13 cellular contexts compared by ENCODE assay signal in the genomic region with DNA sequence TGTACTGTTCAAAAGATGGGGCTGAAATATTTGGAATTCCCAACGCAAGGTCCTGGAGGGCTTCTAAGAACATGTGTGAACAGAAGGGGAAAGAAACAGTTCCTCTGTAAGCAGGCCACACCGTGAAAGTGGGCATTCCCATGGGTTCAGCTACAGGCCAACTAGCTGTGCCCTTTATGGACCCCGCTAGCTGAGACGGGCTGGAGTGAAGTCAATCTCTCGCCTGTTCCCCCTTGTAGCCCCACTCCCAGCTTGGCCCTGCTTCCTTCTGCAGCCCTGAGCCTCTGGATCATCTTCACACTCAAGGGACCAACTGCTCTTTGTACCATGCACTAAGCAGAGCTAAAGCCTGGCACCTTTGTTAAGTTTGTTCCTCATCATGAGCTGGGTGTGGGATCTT. TPM values are rescaled to one million over a fixed set of nuclear protein-coding genes. Genes with fewer than 3 reads are reported as not detected.
A peak's percentile ranks its signal among the peaks of the same experiment; 100 is the strongest.
DNase-seq lines count a peak whose midpoint lies in the region; ATAC-seq and TF ChIP-seq lines count a peak whose summit lies in the region.
"Had no signal": no experiment of that assay in that cellular context is flagged by ENCODE, and none has a peak within 500 bp of the region (broad histone marks: within the 10 kb centered on the region; RNA-seq: fewer than 3 reads in every experiment).

No MANE protein-coding gene starts in this region.

- H3K4me1 ChIP-seq in DND-41 (ENCODE audit: insufficient read depth, low read length) (no peaks in the 10 kb centered on the region), endodermal cell (ENCODE audit: control insufficient read depth, insufficient read depth, low read length) (no peaks in the 10 kb centered on the region), testis (no peaks in the 10 kb centered on the region)
- H3K4me1 ChIP-seq: Peyer's patch had no signal

- no peak overlapping the region for H3K4me2 ChIP-seq in DND-41 (ENCODE audit: insufficient read depth, low read length)
- H3K4me2 ChIP-seq: BLaER1 had no signal

- no peak for TF ChIP-seq POLR2A in testis (IDR thresholded peaks at IDR 0.05)

- peaks cover 13% of the 10 kb centered on the region for H3K4me1 Mint-ChIP-seq in endodermal cell
- H3K4me1 Mint-ChIP-seq: CD8-positive, alpha-beta memory T cell had no signal

- no peak for ATAC-seq in DND-41 (ENCODE audit: insufficient read depth, low read depth)

- DNase-seq in activated CD8-positive, alpha-beta memory T cell treated with anti-CD3 and anti-CD28 coated beads, Interleukin-2, amount 50 U/mL, for 48 hours = peak; percentile 30
- DNase-seq in activated CD8-positive, alpha-beta memory T cell treated with anti-CD3 and anti-CD28 coated beads for 24 hours = no peak
- no peak for DNase-seq in DND-41
- DNase-seq in endodermal cell = peak; percentile 10
- DNase-seq in testis = peak; percentile 7
- no peak for DNase-seq in NCI-H2171 (lab: John Stamatoyannopoulos, UW)
- DNase-seq in NCI-H2227 treated with DMSO at 0.1 percent for 48 hours (lab: John Stamatoyannopoulos, UW) = no peak
- DNase-seq: CD8-positive, alpha-beta memory T cell; DMS53; NCI-H1105; NCI-H2081; Peyer's patch had no signal

- no peaks in the 10 kb centered on the region for H3K27me3 ChIP-seq in DND-41 (ENCODE audit: insufficient read depth, low read length, poor library complexity)
- no peaks in the 10 kb centered on the region for H3K27me3 ChIP-seq in endodermal cell (ENCODE audit: control insufficient read depth, insufficient read depth, low read length, poor library complexity, severe bottlenecking)
- no peaks in the 10 kb centered on the region for H3K27me3 ChIP-seq in testis
- H3K27me3 ChIP-seq: BLaER1, Peyer's patch had no signal

- H3K27me3 Mint-ChIP-seq in endodermal cell (ENCODE audit: insufficient read depth) = no peaks in the 10 kb centered on the region

- H2AFZ ChIP-seq in DND-41 (ENCODE audit: low read depth, low read length) = no peak overlapping the region

- TF ChIP-seq CTCF in DND-41 (IDR thresholded peaks at IDR 0.05; ENCODE audit: borderline replicate concordance, extremely low read depth, low read length, poor library complexity, severe bottlenecking) (no peak), endodermal cell (conservative IDR thresholded peaks at IDR 0.05) (no peak), testis (IDR thresholded peaks at IDR 0.05) (no peak)

- peaks cover 70% of the 10 kb centered on the region for H3K36me3 Mint-ChIP-seq in endodermal cell (ENCODE audit: low read depth)

- H3K27ac Mint-ChIP-seq in endodermal cell = no peak overlapping the region

- H3K36me3 ChIP-seq in DND-41 (ENCODE audit: insufficient read depth, low read length) (peaks cover 94% of the 10 kb centered on the region), endodermal cell (ENCODE audit: control insufficient read depth, insufficient read depth, low read length) (peaks cover 90% of the 10 kb centered on the region), testis (ENCODE audit: low read depth, missing control alignments) (no peaks in the 10 kb centered on the region)

- WGBS in endodermal cell (ENCODE audit: insufficient coverage in 1 of 2, insufficient read length in 1 of 2), 2 experiments = 94 to 98% methylated on average over 5 of the region's 5 CpGs
- WGBS in testis, 2 donors = 85 to 92% methylated on average over 5 of the region's 5 CpGs

- H3K4me3 ChIP-seq in DND-41 (ENCODE audit: low read depth in 1 of 2, low read length in 2 of 2) (no peak overlapping the region), endodermal cell (ENCODE audit: low read length) (no peak overlapping the region), testis (no peak overlapping the region)
- H3K4me3 ChIP-seq: BLaER1, Peyer's patch had no signal

- H4K20me1 ChIP-seq in DND-41 (ENCODE audit: insufficient read depth, low read length) = no peaks in the 10 kb centered on the region

- H3K79me2 ChIP-seq in DND-41 (ENCODE audit: insufficient read depth, low read length) = no peaks in the 10 kb centered on the region

- H3K9ac ChIP-seq in DND-41 (ENCODE audit: low read depth, low read length) (no peak overlapping the region), endodermal cell (ENCODE audit: extremely low read depth, low read length, poor library complexity, severe bottlenecking) (no peak overlapping the region)
- H3K9ac ChIP-seq: BLaER1 had no signal

- no peaks in the 10 kb centered on the region for H3K9me3 Mint-ChIP-seq in endodermal cell
- H3K9me3 Mint-ChIP-seq: CD8-positive, alpha-beta memory T cell had no signal

- intact Hi-C loops in testis (cut with DNase I; ENCODE audit: low total_unique reads) = no loop called here

- H3K27ac ChIP-seq in DND-41 (ENCODE audit: low read length) = 0 out of 2 replicates have a peak overlapping the region, but pooled peaks have one; percentile 27
- no peak overlapping the region for H3K27ac ChIP-seq in endodermal cell (ENCODE audit: low read depth, low read length)
- no peak overlapping the region for H3K27ac ChIP-seq in testis
- H3K27ac ChIP-seq: BLaER1, Peyer's patch had no signal

- no peak overlapping the region for H3K4me3 Mint-ChIP-seq in endodermal cell
- H3K4me3 Mint-ChIP-seq: CD8-positive, alpha-beta memory T cell had no signal

- H3K9me3 ChIP-seq in DND-41 (ENCODE audit: insufficient read depth, low read length, severe bottlenecking) = no peaks in the 10 kb centered on the region
- no peaks in the 10 kb centered on the region for H3K9me3 ChIP-seq in endodermal cell (ENCODE audit: control insufficient read depth, low read length)
- H3K9me3 ChIP-seq in testis = no peaks in the 10 kb centered on the region
- H3K9me3 ChIP-seq: BLaER1, Peyer's patch had no signal

RNA-seq across cellular contexts. Expression of gene POLR1A, which starts 55.4 kb away (rescaled TPM):
- total RNA-seq in endodermal cell = 10 to 100 TPM; 37.9 to 45.5 TPM
- 20.6 TPM for polyA plus RNA-seq in endodermal cell (2013, experiment 1 of 2)
- 19.8 TPM for polyA plus RNA-seq in endodermal cell (2013, experiment 2 of 2)
- total RNA-seq in testis = 10 to 100 TPM; 28.1 to 28.7 TPM
- 20.0 TPM for polyA plus RNA-seq in testis (ENCODE audit: insufficient read depth, low read depth, low replicate concordance)

RNA-seq across cellular contexts. Expression of gene PTCD3, which starts 55.7 kb away (rescaled TPM):
- 100 to 1,000 TPM; 184 to 191 TPM for total RNA-seq in endodermal cell
- polyA plus RNA-seq in endodermal cell (2013, experiment 1 of 2) = 149 TPM
- polyA plus RNA-seq in endodermal cell (2013, experiment 2 of 2) = 126 TPM
- 100 to 1,000 TPM; 167 to 213 TPM for total RNA-seq in testis
- 120 TPM for polyA plus RNA-seq in testis (ENCODE audit: insufficient read depth, low read depth, low replicate concordance)

Comparison
In these comparisons a context has a peak if more than half of its experiments do, and no peak if none do; other contexts are left out.
1. DNase-seq: peak in activated CD8-positive, alpha-beta memory T cell treated with anti-CD3 and anti-CD28 coated beads, Interleukin-2, amount 50 U/mL, for 48 hours (single experiment), endodermal cell (single experiment) and testis (single experiment); none in activated CD8-positive, alpha-beta memory T cell treated with anti-CD3 and anti-CD28 coated beads for 24 hours (single experiment), DND-41 (single experiment), NCI-H2171 (single experiment) and NCI-H2227 treated with DMSO at 0.1 percent for 48 hours (single experiment).